24 cellular contexts compared by ENCODE assay signal in genomic region chr5:103674739-103675138, GRCh38.
DNase-seq lines count a peak whose midpoint lies in the region; ATAC-seq and TF ChIP-seq lines count a peak whose summit lies in the region.
"Had no signal": no experiment of that assay in that cellular context is flagged by ENCODE, and none has a peak within 500 bp of the region (broad histone marks: within the 10 kb centered on the region; RNA-seq: fewer than 3 reads in every experiment).

No MANE protein-coding gene starts in this region.

- in situ Hi-C loops in GM13977 (cut with MboI; ENCODE audit: low pct_unique_long_range_greater_than_20kb, low sequenced_read_pairs, unreplicated experiment) = no loop called here

- CTCF ChIA-PET in SK-N-SH (lab: Yijun Ruan, JAX) = no interaction called here

- WGBS in SK-N-SH (ENCODE audit: low lambda C conversion rate) = 82% methylated on average over 3 of the region's 3 CpGs

- peak overlapping the region; percentile 51 for H3K27ac Mint-ChIP-seq in chondrocyte (ENCODE audit: unreplicated experiment)
- H3K27ac Mint-ChIP-seq: activated naive CD8-positive, alpha-beta T cell treated with anti-CD3 and anti-CD28 coated beads for 36 hours; activated T-helper 17 cell treated with anti-CD3 and anti-CD28 coated beads, Interleukin-2, amount 50 U/mL, for 72 hours; CD4-positive, alpha-beta memory T cell; stimulated activated naive B cell treated with anti-CD40 and anti-IgM and Interleukin-4, amounts not matched to agents 10 μg/mL and 1 μg/mL and 100 μg/mL, for 72 hours had no signal

- no peaks in the 10 kb centered on the region for H3K36me3 Mint-ChIP-seq in chondrocyte (ENCODE audit: low read depth)
- H3K36me3 Mint-ChIP-seq: activated naive CD8-positive, alpha-beta T cell treated with anti-CD3 and anti-CD28 coated beads for 36 hours; CD4-positive, alpha-beta memory T cell; stimulated activated naive B cell treated with anti-CD40 and anti-IgM and Interleukin-4, amounts not matched to agents 10 μg/mL and 1 μg/mL and 100 μg/mL, for 72 hours had no signal

- TF ChIP-seq RAD21 in SK-N-SH (IDR thresholded peaks at IDR 0.05; ENCODE audit: low read length) = no peak

- no peaks in the 10 kb centered on the region for H3K27me3 ChIP-seq in SK-N-SH (ENCODE audit: insufficient read depth)
- H3K27me3 ChIP-seq: breast epithelium, thyroid gland had no signal

- H4K20me1 ChIP-seq in SK-N-SH (ENCODE audit: insufficient read depth) = no peaks in the 10 kb centered on the region

- no peaks in the 10 kb centered on the region for H3K9me3 Mint-ChIP-seq in chondrocyte (ENCODE audit: low read depth)
- H3K9me3 Mint-ChIP-seq: activated naive CD8-positive, alpha-beta T cell treated with anti-CD3 and anti-CD28 coated beads for 36 hours; activated T-helper 17 cell treated with anti-CD3 and anti-CD28 coated beads, Interleukin-2, amount 50 U/mL, for 72 hours had no signal

- no peaks in the 10 kb centered on the region for H3F3A ChIP-seq in SK-N-SH (replicated peaks; ENCODE audit: insufficient read depth)

- no peak overlapping the region for H3K27ac ChIP-seq in SK-N-SH (ENCODE audit: low read depth in 2 of 2, low read length in 1 of 2)
- H3K27ac ChIP-seq: breast epithelium, HL-60, lower lobe of right lung, prostate gland, skin epidermis, thyroid gland had no signal

- no peak overlapping the region for H2AFZ ChIP-seq in SK-N-SH (ENCODE audit: low read depth)

- no peaks in the 10 kb centered on the region for H3K79me2 ChIP-seq in SK-N-SH (ENCODE audit: insufficient read depth)

- no peak for TF ChIP-seq EP300 in SK-N-SH (IDR thresholded peaks at IDR 0.05; ENCODE audit: borderline replicate concordance in 1 of 2, low read depth in 1 of 2, low read length in 1 of 2)

- no peaks in the 10 kb centered on the region for H3K36me3 ChIP-seq in SK-N-SH (replicated peaks in 1 of 2; ENCODE audit: control insufficient read depth in 1 of 2, insufficient read depth in 2 of 2, low read length in 1 of 2)
- H3K36me3 ChIP-seq: breast epithelium, lower lobe of right lung, prostate gland, thyroid gland had no signal

- POLR2A ChIA-PET in SK-N-SH (lab: Yijun Ruan, JAX) = no interaction called here

- peaks cover 22% of the 10 kb centered on the region for H3K4me1 Mint-ChIP-seq in chondrocyte (ENCODE audit: low read depth)
- H3K4me1 Mint-ChIP-seq: activated naive CD8-positive, alpha-beta T cell treated with anti-CD3 and anti-CD28 coated beads for 36 hours; activated T-helper 17 cell treated with anti-CD3 and anti-CD28 coated beads, Interleukin-2, amount 50 U/mL, for 72 hours; CD4-positive, alpha-beta memory T cell; stimulated activated naive B cell treated with anti-CD40 and anti-IgM and Interleukin-4, amounts not matched to agents 10 μg/mL and 1 μg/mL and 100 μg/mL, for 72 hours had no signal

- no peak overlapping the region for H3K4me3 Mint-ChIP-seq in chondrocyte (ENCODE audit: unreplicated experiment)
- H3K4me3 Mint-ChIP-seq: activated naive CD8-positive, alpha-beta T cell treated with anti-CD3 and anti-CD28 coated beads for 36 hours; activated T-helper 17 cell treated with anti-CD3 and anti-CD28 coated beads, Interleukin-2, amount 50 U/mL, for 72 hours; CD4-positive, alpha-beta memory T cell; neural crest cell; stimulated activated naive B cell treated with anti-CD40 and anti-IgM and Interleukin-4, amounts not matched to agents 10 μg/mL and 1 μg/mL and 100 μg/mL, for 72 hours had no signal

- H3K4me2 ChIP-seq in SK-N-SH = no peak overlapping the region

- no peak for TF ChIP-seq CTCF in SK-N-SH (IDR thresholded peaks at IDR 0.05)
- TF ChIP-seq CTCF in chondrocyte (IDR thresholded peaks at IDR 0.05) = no peak
- no peak for TF ChIP-seq CTCF in GM13977 (IDR thresholded peaks at IDR 0.05; ENCODE audit: extremely low read depth, insufficient read depth, missing control alignments)

- no peak overlapping the region for H3K4me3 ChIP-seq in SK-N-SH (ENCODE audit: low read depth in 2 of 2, low read length in 1 of 2)
- H3K4me3 ChIP-seq: breast epithelium, lower lobe of right lung, prostate gland, skin epidermis, thyroid gland had no signal

- no peaks in the 10 kb centered on the region for H3K4me1 ChIP-seq in SK-N-SH (ENCODE audit: control insufficient read depth in 1 of 2, insufficient read depth in 2 of 2, low read depth in 1 of 2, low read length in 1 of 2)
- H3K4me1 ChIP-seq: breast epithelium, lower lobe of right lung, prostate gland, thyroid gland had no signal

- H3K27me3 Mint-ChIP-seq in chondrocyte (ENCODE audit: low read depth) = no peaks in the 10 kb centered on the region
- H3K27me3 Mint-ChIP-seq: activated naive CD8-positive, alpha-beta T cell treated with anti-CD3 and anti-CD28 coated beads for 36 hours; CD4-positive, alpha-beta memory T cell; stimulated activated naive B cell treated with anti-CD40 and anti-IgM and Interleukin-4, amounts not matched to agents 10 μg/mL and 1 μg/mL and 100 μg/mL, for 72 hours had no signal

- DNase-seq in SK-N-SH = no peak
- DNase-seq in NCI-H69 (lab: John Stamatoyannopoulos, UW) = peak; percentile 84
- DNase-seq in chondrocyte (ENCODE audit: low spot score) = no peak
- DNase-seq in stromal cell of bone marrow (ENCODE audit: low read depth) = peak; percentile 42
- DNase-seq in GM13977 (ENCODE audit: low spot score) = no peak
- DNase-seq: activated naive CD8-positive, alpha-beta T cell treated with anti-CD3 and anti-CD28 coated beads for 36 hours; CD4-positive, alpha-beta memory T cell; dermis blood vessel endothelial cell; kidney; lower lobe of right lung; RPMI8226; stimulated activated CD4-positive, alpha-beta T cell treated with anti-CD3 and anti-CD28 coated beads, Interleukin-2, amount 100 ng/mL, for 24 hours; stimulated activated naive B cell treated with anti-CD40 and anti-IgM and Interleukin-4, amounts not matched to agents 10 μg/mL and 1 μg/mL and 100 μg/mL, for 72 hours; thyroid gland had no signal

- H3K9me3 ChIP-seq in SK-N-SH = no peaks in the 10 kb centered on the region
- H3K9me3 ChIP-seq: breast epithelium, lower lobe of right lung, prostate gland, thyroid gland had no signal

- no peak for ATAC-seq in SK-N-SH treated with all-trans-retinoic acid at 6 μM for 48 hours
- ATAC-seq in HG03460 (IDR thresholded peaks at IDR 0.05; ENCODE audit: unreplicated experiment) = no peak
- ATAC-seq in HG03196 (IDR thresholded peaks at IDR 0.05; ENCODE audit: unreplicated experiment) = no peak
- ATAC-seq: activated T-helper 17 cell treated with anti-CD3 and anti-CD28 coated beads, Interleukin-2, amount 50 U/mL, for 72 hours; HCT116; lower lobe of right lung; stimulated activated naive B cell treated with anti-CD40 and anti-IgM and Interleukin-4, amounts not matched to agents 10 μg/mL and 1 μg/mL and 100 μg/mL, for 72 hours had no signal

- H3K9me2 ChIP-seq in SK-N-SH = no peaks in the 10 kb centered on the region

- no peak overlapping the region for H3K9ac ChIP-seq in SK-N-SH

TF ChIP-seq in SK-N-SH, 30 proteins besides CTCF, POLR2A, EP300 and RAD21:
- TF ChIP-seq FOSL2 (IDR thresholded peaks at IDR 0.05; ENCODE audit: borderline replicate concordance, low read depth) (no peak), GATA2 (CRISPR knock-in tag; IDR thresholded peaks at IDR 0.05) (no peak), TCF12 (IDR thresholded peaks at IDR 0.05) (peak; percentile 20; the same call in 1 of the 2 replicates), POLR2AphosphoS5 (IDR thresholded peaks at IDR 0.05; ENCODE audit: low read depth, low read length) (no peak), SMC3 (IDR thresholded peaks at IDR 0.05; ENCODE audit: low read depth, low read length) (no peak), TAF1 (IDR thresholded peaks at IDR 0.05; ENCODE audit: borderline replicate concordance, low read depth, low read length) (no peak)
TF ChIP-seq in SK-N-SH: peak in this region for 1.

TF ChIP-seq in SK-N-SH treated with all-trans-retinoic acid at 6 μM for 48 hours, 23 proteins besides CTCF, POLR2A, EP300 and RAD21:
- TF ChIP-seq ZFP3 (CRISPR knock-in tag; IDR thresholded peaks at IDR 0.05) (no peak), ISL1 (CRISPR knock-in tag; IDR thresholded peaks at IDR 0.05) (no peak), CSRNP3 (CRISPR knock-in tag; IDR thresholded peaks at IDR 0.05) (no peak), RARB (CRISPR knock-in tag; IDR thresholded peaks at IDR 0.05) (no peak), BACH2 (CRISPR knock-in tag; IDR thresholded peaks at IDR 0.05; ENCODE audit: borderline replicate concordance) (no peak), TOX (CRISPR knock-in tag; IDR thresholded peaks at IDR 0.05; ENCODE audit: borderline replicate concordance) (no peak), GLIS3 (CRISPR knock-in tag; IDR thresholded peaks at IDR 0.05) (no peak), POU6F1 (CRISPR knock-in tag; IDR thresholded peaks at IDR 0.05; ENCODE audit: borderline replicate concordance, low read depth) (no peak)

Comparison
In these comparisons a context has a peak if more than half of its experiments do, and no peak if none do; other contexts are left out.
1. DNase-seq: peak in NCI-H69 (single experiment) and stromal cell of bone marrow (single experiment); none in SK-N-SH (single experiment), chondrocyte (single experiment) and GM13977 (single experiment).